8 cellular contexts compared by ENCODE assay signal in genomic region chr10:103772846-103773245, GRCh38.
DNase-seq lines count a peak whose midpoint lies in the region; ATAC-seq, FAIRE-seq and TF ChIP-seq lines count a peak whose summit lies in the region.
"Not testable (repeated sequence)": the region's sequence is repeated elsewhere in the genome, so short reads cannot be mapped to it uniquely, and the experiment has no call there.

No MANE protein-coding gene starts in this region.

- ATAC-seq in A549, heart right ventricle: not testable (repeated sequence)

- not testable (repeated sequence) for H3K79me2 ChIP-seq in H9 (ENCODE audit: insufficient read depth, low read length)

- not testable (repeated sequence) for H3K4ac ChIP-seq in H9 (ENCODE audit: low read depth, low read length)

- H3K27me3 ChIP-seq in H9 (ENCODE audit: insufficient read depth, low read length); heart right ventricle; muscle layer of duodenum (ENCODE audit: low read depth, low read length); skeletal muscle satellite cell (ENCODE audit: control insufficient read depth, insufficient read depth, low read length): not testable (repeated sequence)

- H3K27ac ChIP-seq in A549 (peak overlapping the region; percentile 70 to 81; a peak in 5 of 6 replicates), RWPE1 (peak overlapping the region; percentile 98), heart right ventricle (peak overlapping the region; percentile 59 to 89 (median 78)), muscle layer of duodenum (ENCODE audit: low read length) (peak overlapping the region; percentile 23)
- not testable (repeated sequence) for H3K27ac ChIP-seq in H9 (ENCODE audit: insufficient read length, low read depth, low read length)

- peak overlapping the region; percentile 41; the same call in 2 of the 3 replicates for H3K4me3 ChIP-seq in A549
- H3K4me3 ChIP-seq in choroid plexus epithelial cell (ENCODE audit: low read depth, low read length), result peak overlapping the region; percentile 60
- H3K4me3 ChIP-seq in heart right ventricle, result peak overlapping the region in 8 of 10 donors; percentile 9 to 54 (median 42)
- H3K4me3 ChIP-seq in muscle layer of duodenum (ENCODE audit: low read depth in 1 of 2, low read length in 2 of 2), result peak overlapping the region; percentile 58 to 59
- H3K4me3 ChIP-seq in skeletal muscle satellite cell (ENCODE audit: low read length), result peak overlapping the region; percentile 66

- not testable (repeated sequence) for H3K27me3 Mint-ChIP-seq in H9 (ENCODE audit: low read depth); activated T-helper 1 cell treated with anti-CD3 and anti-CD28 coated beads, Interleukin-12 subunit alpha, Interleukin-12 subunit beta, Interleukin-2, Interleukin-4 antibody, amounts not matched to agents 30 ng/mL and 10 ng/mL and 1 ng/mL, durations not matched to agents 14 hours and 24 hours and 36 hours (ENCODE audit: insufficient read depth)

- H3K4me1 ChIP-seq in A549 (peaks cover 12% of the 10 kb centered on the region; the same call in 2 of the 3 replicates), heart right ventricle (peaks cover 6 to 37% (median 33%) of the 10 kb centered on the region in 9 donors), muscle layer of duodenum (ENCODE audit: control insufficient read depth in 1 of 2, insufficient read depth in 2 of 2, low read length in 2 of 2) (peaks cover 10 to 24% of the 10 kb centered on the region in 2 donors), skeletal muscle satellite cell (ENCODE audit: control insufficient read depth, insufficient read depth, low read length) (peaks cover 25% of the 10 kb centered on the region)
- H3K4me1 ChIP-seq in H9 (ENCODE audit: insufficient read depth, low read length), result not testable (repeated sequence)

- not testable (repeated sequence) for FAIRE-seq in A549 (lab: Jason Lieb, UNC)

- not testable (repeated sequence) for H2BK15ac ChIP-seq in H9 (ENCODE audit: low read depth, low read length)

- not testable (repeated sequence) for DNase-seq in A549 (ENCODE audit: low read depth in 1 of 2, low spot score in 1 of 2); H9; RWPE1 (ENCODE audit: low spot score); activated T-helper 1 cell treated with anti-CD3 and anti-CD28 coated beads, Interleukin-12 subunit alpha, Interleukin-12 subunit beta, Interleukin-2, Interleukin-4 antibody, amounts not matched to agents 30 ng/mL and 10 ng/mL and 1 ng/mL, durations not matched to agents 14 hours and 24 hours and 36 hours (ENCODE audit: low spot score); choroid plexus epithelial cell (ENCODE audit: low read depth); heart right ventricle

- not testable (repeated sequence) for H3K18ac ChIP-seq in H9 (ENCODE audit: insufficient read length, low read depth, low read length)

- not testable (repeated sequence) for H3K36me3 ChIP-seq in heart right ventricle; muscle layer of duodenum (ENCODE audit: control insufficient read depth in 1 of 2, insufficient read depth in 2 of 2, low read length in 2 of 2); skeletal muscle satellite cell (ENCODE audit: insufficient read depth, low read length)

- not testable (repeated sequence) for H2AFZ ChIP-seq in H9 (ENCODE audit: low read length)

- H3K9me3 ChIP-seq in A549; H9 (ENCODE audit: control insufficient read depth, low read depth, low read length); heart right ventricle; muscle layer of duodenum (ENCODE audit: control insufficient read depth in 1 of 2, low read length in 2 of 2); skeletal muscle satellite cell (replicated peaks; ENCODE audit: low read length): not testable (repeated sequence)

- H3K9me3 Mint-ChIP-seq in H9; activated T-helper 1 cell treated with anti-CD3 and anti-CD28 coated beads, Interleukin-12 subunit alpha, Interleukin-12 subunit beta, Interleukin-2, Interleukin-4 antibody, amounts not matched to agents 30 ng/mL and 10 ng/mL and 1 ng/mL, durations not matched to agents 14 hours and 24 hours and 36 hours: not testable (repeated sequence)

- not testable (repeated sequence) for H3K9ac ChIP-seq in H9 (ENCODE audit: extremely low read depth, insufficient read length, low read length)
- peak overlapping the region; percentile 66 for H3K9ac ChIP-seq in skeletal muscle satellite cell (ENCODE audit: low read depth, low read length)

- TF ChIP-seq EP300 in A549 (IDR thresholded peaks at IDR 0.05), result not testable (repeated sequence)

- POLR2A ChIA-PET in A549 (lab: Yijun Ruan, JAX), result interaction anchor here (2.0 kb wide), 1 partner anchor 15 kb away, joined by 6 read pairs; no protein-coding TSS in a partner anchor
- POLR2A ChIA-PET in RWPE1 (lab: Yijun Ruan, JAX; ENCODE audit: low non-redundant PET), result interaction anchor here (1.2 kb wide), 1 partner anchor 41 kb away, joined by 3 read pairs; no protein-coding TSS in a partner anchor

- H3K56ac ChIP-seq in H9 (ENCODE audit: insufficient read length, low read depth, low read length), result not testable (repeated sequence)

- not testable (repeated sequence) for TF ChIP-seq POLR2A in A549 (IDR thresholded peaks at IDR 0.05; ENCODE audit: low read length)

- H3K23me2 ChIP-seq in H9 (ENCODE audit: insufficient read length, low read depth, low read length, poor library complexity, severe bottlenecking), result not testable (repeated sequence)

- H3K79me1 ChIP-seq in H9 (ENCODE audit: insufficient read depth, low read depth, low read length, poor library complexity, severe bottlenecking), result not testable (repeated sequence)

- TF ChIP-seq RAD21 in A549 (conservative IDR thresholded peaks at IDR 0.05 in 1 of 2, IDR thresholded peaks at IDR 0.05 in 1 of 2), result not testable (repeated sequence)

- not testable (repeated sequence) for H3K36me3 Mint-ChIP-seq in H9 (ENCODE audit: insufficient read depth in 1 of 3, low read depth in 3 of 3); activated T-helper 1 cell treated with anti-CD3 and anti-CD28 coated beads, Interleukin-12 subunit alpha, Interleukin-12 subunit beta, Interleukin-2, Interleukin-4 antibody, amounts not matched to agents 30 ng/mL and 10 ng/mL and 1 ng/mL, durations not matched to agents 14 hours and 24 hours and 36 hours (ENCODE audit: low read depth)

- H3K4me1 Mint-ChIP-seq in H9, result peaks cover 23 to 25% of the 10 kb centered on the region in 2 experiments
- H3K4me1 Mint-ChIP-seq in activated T-helper 1 cell treated with anti-CD3 and anti-CD28 coated beads, Interleukin-12 subunit alpha, Interleukin-12 subunit beta, Interleukin-2, Interleukin-4 antibody, amounts not matched to agents 30 ng/mL and 10 ng/mL and 1 ng/mL, durations not matched to agents 14 hours and 24 hours and 36 hours (ENCODE audit: low read depth), result peaks cover 39% of the 10 kb centered on the region

- H2BK120ac ChIP-seq in H9 (ENCODE audit: low read depth, low read length, poor library complexity, severe bottlenecking), result not testable (repeated sequence)

- not testable (repeated sequence) for H2AK5ac ChIP-seq in H9 (ENCODE audit: insufficient read length, low read length)

- 85% methylated on average over 13 of the region's 13 CpGs for WGBS in A549 (ENCODE audit: missing lambda C conversion rate)
- no CpG with 5 or more reads among the region's 13 CpGs for WGBS in H9 (ENCODE audit: extremely low coverage, insufficient read length, low lambda C conversion rate)
- WGBS in heart right ventricle, 2 donors, result 83% methylated on average over 13 of the region's 13 CpGs

- H4K20me1 ChIP-seq in H9 (ENCODE audit: control insufficient read depth, insufficient read depth, insufficient read length), result not testable (repeated sequence)

- intact Hi-C loops in activated T-helper 1 cell treated with anti-CD3 and anti-CD28 coated beads, Interleukin-12 subunit alpha, Interleukin-12 subunit beta, Interleukin-2, Interleukin-4 antibody, amounts not matched to agents 30 ng/mL and 10 ng/mL and 1 ng/mL, durations not matched to agents 14 hours and 24 hours and 36 hours (cut with micrococcal nuclease), result loop anchor here (1.0 to 5.0 kb wide), 4 partner anchors 14 to 84 kb away; partner anchors contain the start of gene SH3PXD2A
- intact Hi-C loops in heart right ventricle (cut with DNase I), result loop anchor here in 3 of 10 donors (10.0 kb wide), 2 partner anchors 58 to 82 kb away; partner anchors contain the start of gene SH3PXD2A (in 2 of the 3)

- not testable (repeated sequence) for H2BK20ac ChIP-seq in H9 (ENCODE audit: low read depth, low read length, poor library complexity, severe bottlenecking)

- H4K8ac ChIP-seq in H9 (replicated peaks; ENCODE audit: insufficient read length, low read depth, low read length), result not testable (repeated sequence)

- H3K4me2 ChIP-seq in A549, result peak overlapping the region; percentile 66
- H3K4me2 ChIP-seq in H9 (ENCODE audit: insufficient read depth, insufficient read length, low read length), result peak overlapping the region; percentile 67
- H3K4me2 ChIP-seq in skeletal muscle satellite cell (ENCODE audit: low read length), result peak overlapping the region; percentile 90

- H4K91ac ChIP-seq in H9 (ENCODE audit: insufficient read length, low read depth, low read length), result not testable (repeated sequence)

- CTCF ChIA-PET in A549 (lab: Yijun Ruan, JAX) (interaction anchor here (0.6 to 2.4 kb wide), 6 partner anchors 9 to 82 kb away, joined by 3 to 8 read pairs (median 4); no protein-coding TSS in a partner anchor), RWPE1 (lab: Yijun Ruan, JAX) (interaction anchor here (0.6 to 1.7 kb wide), 4 partner anchors 8 to 129 kb away, joined by 3 to 6 read pairs (median 4); no protein-coding TSS in a partner anchor)

- not testable (repeated sequence) for H3K14ac ChIP-seq in H9 (ENCODE audit: insufficient read depth, low read length)

- not testable (repeated sequence) for H3T11ph ChIP-seq in H9 (ENCODE audit: low read length)

- H4K5ac ChIP-seq in H9 (ENCODE audit: insufficient read length, low read depth, low read length), result not testable (repeated sequence)

- H2BK5ac ChIP-seq in H9 (ENCODE audit: insufficient read length, low read length), result not testable (repeated sequence)

- not testable (repeated sequence) for TF ChIP-seq CTCF in A549 (IDR thresholded peaks at IDR 0.05); H9 (conservative IDR thresholded peaks at IDR 0.05); RWPE1 (conservative IDR thresholded peaks at IDR 0.05; ENCODE audit: low read depth); choroid plexus epithelial cell (conservative IDR thresholded peaks at IDR 0.05; ENCODE audit: low read depth, low read length); heart right ventricle (IDR thresholded peaks at IDR 0.05)

- H3K23ac ChIP-seq in H9 (ENCODE audit: insufficient read length, low read depth, low read length), result not testable (repeated sequence)

- H3K27ac Mint-ChIP-seq in H9, result peak overlapping the region in 2 of 3 experiments; percentile 65 to 96; a peak in 2 of 7 replicates
- H3K27ac Mint-ChIP-seq in activated T-helper 1 cell treated with anti-CD3 and anti-CD28 coated beads, Interleukin-12 subunit alpha, Interleukin-12 subunit beta, Interleukin-2, Interleukin-4 antibody, amounts not matched to agents 30 ng/mL and 10 ng/mL and 1 ng/mL, durations not matched to agents 14 hours and 24 hours and 36 hours, result not testable (repeated sequence)

- peak overlapping the region; percentile 73 to 86 for H3K4me3 Mint-ChIP-seq in H9
- peak overlapping the region; percentile 87 for H3K4me3 Mint-ChIP-seq in activated T-helper 1 cell treated with anti-CD3 and anti-CD28 coated beads, Interleukin-12 subunit alpha, Interleukin-12 subunit beta, Interleukin-2, Interleukin-4 antibody, amounts not matched to agents 30 ng/mL and 10 ng/mL and 1 ng/mL, durations not matched to agents 14 hours and 24 hours and 36 hours

- H2BK12ac ChIP-seq in H9 (ENCODE audit: insufficient read length, low read depth, low read length), result not testable (repeated sequence)
